ENCODE assay signal across 9 cellular contexts in genomic region chr7:11341285-11341944, GRCh38.
DNase-seq lines count a peak whose midpoint lies in the region; ATAC-seq and TF ChIP-seq lines count a peak whose summit lies in the region.
"Had no signal": no experiment of that assay in that cellular context is flagged by ENCODE, and none has a peak within 500 bp of the region (broad histone marks: within the 10 kb centered on the region; RNA-seq: fewer than 3 reads in every experiment).

No MANE protein-coding gene starts in this region.

- no peaks in the 10 kb centered on the region for H3K9me3 ChIP-seq in fibroblast of lung (ENCODE audit: control insufficient read depth, insufficient read depth, low read depth, low read length)
- no peaks in the 10 kb centered on the region for H3K9me3 ChIP-seq in tibial artery
- H3K9me3 ChIP-seq: adrenal gland had no signal

- H3K36me3 ChIP-seq in fibroblast of lung (ENCODE audit: control insufficient read depth, insufficient read depth, low read length) = no peaks in the 10 kb centered on the region
- no peaks in the 10 kb centered on the region for H3K36me3 ChIP-seq in tibial artery
- H3K36me3 ChIP-seq: adrenal gland had no signal

- DNase-seq in DMS 273 (lab: John Stamatoyannopoulos, UW; ENCODE audit: unreplicated experiment) = peak; percentile 87
- peak; percentile 60 for DNase-seq in NCI-H82 treated with DMSO at 0.1 percent for 48 hours (lab: John Stamatoyannopoulos, UW; ENCODE audit: unreplicated experiment)
- peak; percentile 17 to 54 for DNase-seq in fibroblast of lung (ENCODE audit: low read depth in 2 of 2)
- DNase-seq in stromal cell of bone marrow (ENCODE audit: low read depth) = peak; percentile 20
- no peak for DNase-seq in mesothelial cell of epicardium (ENCODE audit: low spot score in 2 of 2, unreplicated experiment in 2 of 2)
- no peak for DNase-seq in activated T-cell treated with anti-CD3 and anti-CD28 coated beads, Interleukin-2, amount 50 U/mL, for 72 hours
- no peak for DNase-seq in tibial artery

- H3K4me3 ChIP-seq in fibroblast of lung (replicated peaks in 1 of 4; ENCODE audit: control extremely low read depth in 1 of 4, insufficient read depth in 1 of 4, low read depth in 3 of 4, low read length in 4 of 4) (no peak overlapping the region), tibial artery (no peak overlapping the region)
- H3K4me3 ChIP-seq: adrenal gland had no signal

- TF ChIP-seq CTCF in fibroblast of lung (conservative IDR thresholded peaks at IDR 0.05 in 1 of 2, IDR thresholded peaks at IDR 0.05 in 1 of 2; ENCODE audit: low read depth in 1 of 2, low read length in 2 of 2) (peak; percentile 21 to 41), mesothelial cell of epicardium (IDR thresholded peaks at IDR 0.05; ENCODE audit: unreplicated experiment) (no peak), tibial artery (IDR thresholded peaks at IDR 0.05) (no peak)

- no peak overlapping the region for H3K4me2 ChIP-seq in fibroblast of lung (ENCODE audit: extremely low read depth, insufficient read depth, low read length)

- H3K79me2 ChIP-seq in fibroblast of lung (ENCODE audit: control insufficient read depth, insufficient read depth, low read length) = no peaks in the 10 kb centered on the region

- H3K4me3 Mint-ChIP-seq in mesothelial cell of epicardium = no peak overlapping the region
- no peak overlapping the region for H3K4me3 Mint-ChIP-seq in activated T-cell treated with anti-CD3 and anti-CD28 coated beads, Interleukin-2, amount 50 U/mL, for 72 hours

- no peak overlapping the region for H2AFZ ChIP-seq in fibroblast of lung (ENCODE audit: low read length)

- H3K4me1 ChIP-seq in fibroblast of lung (ENCODE audit: control insufficient read depth, extremely low read depth, insufficient read depth, low read length) (no peaks in the 10 kb centered on the region), tibial artery (peaks cover 0 to 7% (median 2%) of the 10 kb centered on the region in 4 donors)

- H3K27ac Mint-ChIP-seq in mesothelial cell of epicardium = no peak overlapping the region
- no peak overlapping the region for H3K27ac Mint-ChIP-seq in activated T-cell treated with anti-CD3 and anti-CD28 coated beads, Interleukin-2, amount 50 U/mL, for 72 hours

- peaks cover 38% of the 10 kb centered on the region for H3K4me1 Mint-ChIP-seq in mesothelial cell of epicardium
- peaks cover 7% of the 10 kb centered on the region for H3K4me1 Mint-ChIP-seq in activated T-cell treated with anti-CD3 and anti-CD28 coated beads, Interleukin-2, amount 50 U/mL, for 72 hours (ENCODE audit: low read depth)

- peaks cover 5% of the 10 kb centered on the region for H3K9me3 Mint-ChIP-seq in mesothelial cell of epicardium
- H3K9me3 Mint-ChIP-seq in activated T-cell treated with anti-CD3 and anti-CD28 coated beads, Interleukin-2, amount 50 U/mL, for 72 hours = no peaks in the 10 kb centered on the region

- intact Hi-C loops in tibial artery (cut with DNase I; ENCODE audit: low total_unique reads) = no loop called here

- no peaks in the 10 kb centered on the region for H4K20me1 ChIP-seq in fibroblast of lung (ENCODE audit: control insufficient read depth, extremely low read depth, insufficient read depth, low read length)

- no peaks in the 10 kb centered on the region for H3K27me3 Mint-ChIP-seq in mesothelial cell of epicardium (ENCODE audit: low read depth)
- peaks cover 15% of the 10 kb centered on the region for H3K27me3 Mint-ChIP-seq in activated T-cell treated with anti-CD3 and anti-CD28 coated beads, Interleukin-2, amount 50 U/mL, for 72 hours (ENCODE audit: low read depth)

- no peak overlapping the region for H3K9ac ChIP-seq in fibroblast of lung (ENCODE audit: insufficient read depth, low read length)

- peak; percentile 43 for ATAC-seq in HG02852 (IDR thresholded peaks at IDR 0.05; ENCODE audit: unreplicated experiment)
- no peak for ATAC-seq in activated T-cell treated with anti-CD3 and anti-CD28 coated beads, Interleukin-2, amount 50 U/mL, for 72 hours (replicated peaks in 1 of 2)

- H3K27ac ChIP-seq in fibroblast of lung (ENCODE audit: insufficient read depth, low read length) (no peak overlapping the region), tibial artery (no peak overlapping the region)
- H3K27ac ChIP-seq: adrenal gland had no signal

- H3K36me3 Mint-ChIP-seq in mesothelial cell of epicardium = no peaks in the 10 kb centered on the region
- no peaks in the 10 kb centered on the region for H3K36me3 Mint-ChIP-seq in activated T-cell treated with anti-CD3 and anti-CD28 coated beads, Interleukin-2, amount 50 U/mL, for 72 hours (ENCODE audit: insufficient read depth in 2 of 2)

- H3K27me3 ChIP-seq in fibroblast of lung (ENCODE audit: control insufficient read depth, insufficient read depth, low read length) = no peaks in the 10 kb centered on the region
- no peaks in the 10 kb centered on the region for H3K27me3 ChIP-seq in tibial artery
- H3K27me3 ChIP-seq: adrenal gland had no signal

Comparison
In these comparisons a context has a peak if more than half of its experiments do, and no peak if none do; other contexts are left out.
1. DNase-seq: peak in DMS 273 (single experiment), NCI-H82 treated with DMSO at 0.1 percent for 48 hours (single experiment), fibroblast of lung (2 of 2) and stromal cell of bone marrow (single experiment); none in mesothelial cell of epicardium (0 of 2), activated T-cell treated with anti-CD3 and anti-CD28 coated beads, Interleukin-2, amount 50 U/mL, for 72 hours (0 of 2) and tibial artery (0 of 2).
2. CTCF ChIP-seq: peak in fibroblast of lung (2 of 2); none in mesothelial cell of epicardium (single experiment) and tibial artery (0 of 2).